Comparison of ENCODE assay signal across 1 cellular context in genomic region chr16:75097191-75097761, GRCh38.
A peak's percentile ranks its signal among the peaks of the same experiment; 100 is the strongest.
TF ChIP-seq lines count a peak whose summit lies in the region.

No MANE protein-coding gene starts in this region.

TF ChIP-seq in HepG2, 621 proteins besides CTCF, POLR2A, EP300 and RAD21:
- TF ChIP-seq ZNF773 (CRISPR knock-in tag; IDR thresholded peaks at IDR 0.05; ENCODE audit: borderline replicate concordance), result no peak
- no peak for TF ChIP-seq BRCA1 (CRISPR knock-in tag; IDR thresholded peaks at IDR 0.05)
- TF ChIP-seq ETS1 (CRISPR knock-in tag; IDR thresholded peaks at IDR 0.05), result no peak
- TF ChIP-seq ZNF660 (CRISPR knock-in tag; IDR thresholded peaks at IDR 0.05; ENCODE audit: borderline replicate concordance, low read depth), result no peak
- no peak for TF ChIP-seq MAX (IDR thresholded peaks at IDR 0.05)
- TF ChIP-seq ZBTB25 (CRISPR knock-in tag; IDR thresholded peaks at IDR 0.05), result no peak
- no peak for TF ChIP-seq HHEX (CRISPR knock-in tag; IDR thresholded peaks at IDR 0.05)
- TF ChIP-seq ZNF777 (CRISPR knock-in tag; IDR thresholded peaks at IDR 0.05), result no peak
- no peak for TF ChIP-seq YEATS2 (CRISPR knock-in tag; IDR thresholded peaks at IDR 0.05; ENCODE audit: borderline replicate concordance)
- no peak for TF ChIP-seq NCOA2 (CRISPR knock-in tag; IDR thresholded peaks at IDR 0.05)
- peak in 1 of 2 experiments; percentile 76; a peak in 3 of 4 replicates for TF ChIP-seq REST (IDR thresholded peaks at IDR 0.05; ENCODE audit: borderline replicate concordance in 1 of 2, low read depth in 1 of 2, low read length in 2 of 2)
- no peak for TF ChIP-seq SMC3 (IDR thresholded peaks at IDR 0.05; ENCODE audit: low read length)
- TF ChIP-seq ZNF766 (CRISPR knock-in tag; IDR thresholded peaks at IDR 0.05; ENCODE audit: borderline replicate concordance), result no peak
- no peak for TF ChIP-seq ZNF597 (CRISPR knock-in tag; IDR thresholded peaks at IDR 0.05)
- peak; percentile 78 for TF ChIP-seq ZNF121 (CRISPR knock-in tag; IDR thresholded peaks at IDR 0.05)
TF ChIP-seq in HepG2: peak in this region for 2.
